ENCODE assay signal across 1 cellular context in the genomic region with DNA sequence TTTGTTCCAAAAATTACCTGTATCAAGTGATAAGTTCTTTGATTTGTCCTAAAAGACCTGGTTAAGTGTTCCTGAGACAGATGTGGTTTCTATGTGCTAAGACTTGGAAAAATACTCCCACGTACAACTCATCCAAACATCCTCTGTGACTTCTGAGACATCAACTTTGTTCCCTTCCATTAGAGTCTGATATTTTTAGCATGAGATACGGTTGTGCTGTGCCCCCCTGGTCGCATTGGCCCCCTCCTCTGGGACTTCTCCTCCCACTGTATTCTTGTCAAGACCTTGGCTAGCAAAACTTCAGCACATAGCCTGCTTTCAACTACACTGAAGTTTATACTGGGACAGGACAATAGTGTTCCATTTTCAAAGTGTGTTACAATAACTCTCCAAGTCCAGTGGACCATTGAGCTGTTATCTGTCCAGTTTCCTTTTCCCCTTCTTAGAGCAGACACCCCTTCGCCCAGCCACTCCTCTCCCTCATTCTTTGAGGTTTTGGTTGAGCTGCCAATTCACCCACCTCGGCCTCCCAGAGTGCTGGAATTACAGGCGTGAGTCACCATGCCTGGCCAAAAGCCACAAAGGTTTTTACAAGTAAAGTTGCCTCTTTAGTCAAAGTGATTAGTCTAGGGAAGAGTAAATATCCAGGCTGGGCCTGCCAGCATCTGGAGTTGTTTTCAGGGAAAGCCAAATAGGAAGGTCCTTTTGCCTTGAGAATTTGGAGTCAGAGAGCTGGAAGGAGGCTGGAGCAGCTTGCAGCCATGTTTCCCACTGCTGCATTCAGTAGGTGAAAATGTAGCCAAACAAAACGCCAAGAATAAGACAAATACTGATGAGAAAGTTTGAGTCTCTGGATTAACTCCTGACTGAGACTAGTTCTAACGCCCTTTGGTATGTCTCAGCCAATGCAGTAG.
TF ChIP-seq lines count a peak whose summit lies in the region.

No MANE protein-coding gene starts in this region.

TF ChIP-seq in HepG2, 621 proteins besides CTCF, POLR2A, EP300 and RAD21 (continued from another document and continues in another):
- TF ChIP-seq, protein P1, sequence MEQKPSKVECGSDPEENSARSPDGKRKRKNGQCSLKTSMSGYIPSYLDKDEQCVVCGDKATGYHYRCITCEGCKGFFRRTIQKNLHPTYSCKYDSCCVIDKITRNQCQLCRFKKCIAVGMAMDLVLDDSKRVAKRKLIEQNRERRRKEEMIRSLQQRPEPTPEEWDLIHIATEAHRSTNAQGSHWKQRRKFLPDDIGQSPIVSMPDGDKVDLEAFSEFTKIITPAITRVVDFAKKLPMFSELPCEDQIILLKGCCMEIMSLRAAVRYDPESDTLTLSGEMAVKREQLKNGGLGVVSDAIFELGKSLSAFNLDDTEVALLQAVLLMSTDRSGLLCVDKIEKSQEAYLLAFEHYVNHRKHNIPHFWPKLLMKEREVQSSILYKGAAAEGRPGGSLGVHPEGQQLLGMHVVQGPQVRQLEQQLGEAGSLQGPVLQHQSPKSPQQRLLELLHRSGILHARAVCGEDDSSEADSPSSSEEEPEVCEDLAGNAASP (CRISPR knock-in tag; IDR thresholded peaks at IDR 0.05; ENCODE audit: borderline replicate concordance) = no peak
- no peak for TF ChIP-seq KDM5A (IDR thresholded peaks at IDR 0.05; ENCODE audit: borderline replicate concordance, low read length)
- TF ChIP-seq, protein P2, sequence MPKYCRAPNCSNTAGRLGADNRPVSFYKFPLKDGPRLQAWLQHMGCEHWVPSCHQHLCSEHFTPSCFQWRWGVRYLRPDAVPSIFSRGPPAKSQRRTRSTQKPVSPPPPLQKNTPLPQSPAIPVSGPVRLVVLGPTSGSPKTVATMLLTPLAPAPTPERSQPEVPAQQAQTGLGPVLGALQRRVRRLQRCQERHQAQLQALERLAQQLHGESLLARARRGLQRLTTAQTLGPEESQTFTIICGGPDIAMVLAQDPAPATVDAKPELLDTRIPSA (CRISPR knock-in tag; IDR thresholded peaks at IDR 0.05; ENCODE audit: borderline replicate concordance) = no peak
- no peak for TF ChIP-seq SCMH1 (CRISPR knock-in tag; IDR thresholded peaks at IDR 0.05; ENCODE audit: borderline replicate concordance)
- TF ChIP-seq, protein P3, sequence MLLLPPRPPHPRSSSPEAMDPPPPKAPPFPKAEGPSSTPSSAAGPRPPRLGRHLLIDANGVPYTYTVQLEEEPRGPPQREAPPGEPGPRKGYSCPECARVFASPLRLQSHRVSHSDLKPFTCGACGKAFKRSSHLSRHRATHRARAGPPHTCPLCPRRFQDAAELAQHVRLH (CRISPR knock-in tag; IDR thresholded peaks at IDR 0.05; ENCODE audit: borderline replicate concordance, low read depth) = no peak
- no peak for TF ChIP-seq ARNT (IDR thresholded peaks at IDR 0.05)
- no peak for TF ChIP-seq ZFP36L2 (CRISPR knock-in tag; IDR thresholded peaks at IDR 0.05)
- no peak for TF ChIP-seq FOXA1 (IDR thresholded peaks at IDR 0.05)
- TF ChIP-seq FOXA1 (CRISPR knock-in tag; IDR thresholded peaks at IDR 0.05) = 0 out of 2 replicates have a peak, but pooled peaks have one; percentile 6
- TF ChIP-seq PCBP1 (IDR thresholded peaks at IDR 0.05; ENCODE audit: borderline replicate concordance, low read depth, low read length) = no peak
- no peak for TF ChIP-seq ZIK1 (CRISPR knock-in tag; IDR thresholded peaks at IDR 0.05; ENCODE audit: borderline replicate concordance, low read depth)
- TF ChIP-seq MBD4 (IDR thresholded peaks at IDR 0.05; ENCODE audit: borderline replicate concordance, low read length) = 0 out of 2 replicates have a peak, but pooled peaks have one; percentile 13
- TF ChIP-seq KDM1A (CRISPR knock-in tag; IDR thresholded peaks at IDR 0.05) = no peak
- no peak for TF ChIP-seq ZC3H4 (CRISPR knock-in tag; IDR thresholded peaks at IDR 0.05; ENCODE audit: borderline replicate concordance)
- no peak for TF ChIP-seq ZNF530 (CRISPR knock-in tag; IDR thresholded peaks at IDR 0.05; ENCODE audit: low read depth)
- TF ChIP-seq ZNF33A (CRISPR knock-in tag; IDR thresholded peaks at IDR 0.05; ENCODE audit: borderline replicate concordance) = no peak
- TF ChIP-seq, protein P4, sequence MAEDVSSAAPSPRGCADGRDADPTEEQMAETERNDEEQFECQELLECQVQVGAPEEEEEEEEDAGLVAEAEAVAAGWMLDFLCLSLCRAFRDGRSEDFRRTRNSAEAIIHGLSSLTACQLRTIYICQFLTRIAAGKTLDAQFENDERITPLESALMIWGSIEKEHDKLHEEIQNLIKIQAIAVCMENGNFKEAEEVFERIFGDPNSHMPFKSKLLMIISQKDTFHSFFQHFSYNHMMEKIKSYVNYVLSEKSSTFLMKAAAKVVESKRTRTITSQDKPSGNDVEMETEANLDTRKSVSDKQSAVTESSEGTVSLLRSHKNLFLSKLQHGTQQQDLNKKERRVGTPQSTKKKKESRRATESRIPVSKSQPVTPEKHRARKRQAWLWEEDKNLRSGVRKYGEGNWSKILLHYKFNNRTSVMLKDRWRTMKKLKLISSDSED (CRISPR knock-in tag; IDR thresholded peaks at IDR 0.05) = no peak
- TF ChIP-seq, protein P5, sequence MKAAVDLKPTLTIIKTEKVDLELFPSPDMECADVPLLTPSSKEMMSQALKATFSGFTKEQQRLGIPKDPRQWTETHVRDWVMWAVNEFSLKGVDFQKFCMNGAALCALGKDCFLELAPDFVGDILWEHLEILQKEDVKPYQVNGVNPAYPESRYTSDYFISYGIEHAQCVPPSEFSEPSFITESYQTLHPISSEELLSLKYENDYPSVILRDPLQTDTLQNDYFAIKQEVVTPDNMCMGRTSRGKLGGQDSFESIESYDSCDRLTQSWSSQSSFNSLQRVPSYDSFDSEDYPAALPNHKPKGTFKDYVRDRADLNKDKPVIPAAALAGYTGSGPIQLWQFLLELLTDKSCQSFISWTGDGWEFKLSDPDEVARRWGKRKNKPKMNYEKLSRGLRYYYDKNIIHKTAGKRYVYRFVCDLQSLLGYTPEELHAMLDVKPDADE (CRISPR knock-in tag; IDR thresholded peaks at IDR 0.05) = no peak
- TF ChIP-seq SP4 (CRISPR knock-in tag; IDR thresholded peaks at IDR 0.05) = no peak
- TF ChIP-seq ISX (CRISPR knock-in tag; conservative IDR thresholded peaks at IDR 0.05) = no peak
- TF ChIP-seq, protein P6, sequence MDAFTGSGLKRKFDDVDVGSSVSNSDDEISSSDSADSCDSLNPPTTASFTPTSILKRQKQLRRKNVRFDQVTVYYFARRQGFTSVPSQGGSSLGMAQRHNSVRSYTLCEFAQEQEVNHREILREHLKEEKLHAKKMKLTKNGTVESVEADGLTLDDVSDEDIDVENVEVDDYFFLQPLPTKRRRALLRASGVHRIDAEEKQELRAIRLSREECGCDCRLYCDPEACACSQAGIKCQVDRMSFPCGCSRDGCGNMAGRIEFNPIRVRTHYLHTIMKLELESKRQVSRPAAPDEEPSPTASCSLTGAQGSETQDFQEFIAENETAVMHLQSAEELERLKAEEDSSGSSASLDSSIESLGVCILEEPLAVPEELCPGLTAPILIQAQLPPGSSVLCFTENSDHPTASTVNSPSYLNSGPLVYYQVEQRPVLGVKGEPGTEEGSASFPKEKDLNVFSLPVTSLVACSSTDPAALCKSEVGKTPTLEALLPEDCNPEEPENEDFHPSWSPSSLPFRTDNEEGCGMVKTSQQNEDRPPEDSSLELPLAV (CRISPR knock-in tag; conservative IDR thresholded peaks at IDR 0.05; ENCODE audit: low read depth) = no peak
- TF ChIP-seq, protein P7, sequence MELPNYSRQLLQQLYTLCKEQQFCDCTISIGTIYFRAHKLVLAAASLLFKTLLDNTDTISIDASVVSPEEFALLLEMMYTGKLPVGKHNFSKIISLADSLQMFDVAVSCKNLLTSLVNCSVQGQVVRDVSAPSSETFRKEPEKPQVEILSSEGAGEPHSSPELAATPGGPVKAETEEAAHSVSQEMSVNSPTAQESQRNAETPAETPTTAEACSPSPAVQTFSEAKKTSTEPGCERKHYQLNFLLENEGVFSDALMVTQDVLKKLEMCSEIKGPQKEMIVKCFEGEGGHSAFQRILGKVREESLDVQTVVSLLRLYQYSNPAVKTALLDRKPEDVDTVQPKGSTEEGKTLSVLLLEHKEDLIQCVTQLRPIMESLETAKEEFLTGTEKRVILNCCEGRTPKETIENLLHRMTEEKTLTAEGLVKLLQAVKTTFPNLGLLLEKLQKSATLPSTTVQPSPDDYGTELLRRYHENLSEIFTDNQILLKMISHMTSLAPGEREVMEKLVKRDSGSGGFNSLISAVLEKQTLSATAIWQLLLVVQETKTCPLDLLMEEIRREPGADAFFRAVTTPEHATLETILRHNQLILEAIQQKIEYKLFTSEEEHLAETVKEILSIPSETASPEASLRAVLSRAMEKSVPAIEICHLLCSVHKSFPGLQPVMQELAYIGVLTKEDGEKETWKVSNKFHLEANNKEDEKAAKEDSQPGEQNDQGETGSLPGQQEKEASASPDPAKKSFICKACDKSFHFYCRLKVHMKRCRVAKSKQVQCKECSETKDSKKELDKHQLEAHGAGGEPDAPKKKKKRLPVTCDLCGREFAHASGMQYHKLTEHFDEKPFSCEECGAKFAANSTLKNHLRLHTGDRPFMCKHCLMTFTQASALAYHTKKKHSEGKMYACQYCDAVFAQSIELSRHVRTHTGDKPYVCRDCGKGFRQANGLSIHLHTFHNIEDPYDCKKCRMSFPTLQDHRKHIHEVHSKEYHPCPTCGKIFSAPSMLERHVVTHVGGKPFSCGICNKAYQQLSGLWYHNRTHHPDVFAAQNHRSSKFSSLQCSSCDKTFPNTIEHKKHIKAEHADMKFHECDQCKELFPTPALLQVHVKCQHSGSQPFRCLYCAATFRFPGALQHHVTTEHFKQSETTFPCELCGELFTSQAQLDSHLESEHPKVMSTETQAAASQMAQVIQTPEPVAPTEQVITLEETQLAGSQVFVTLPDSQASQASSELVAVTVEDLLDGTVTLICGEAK (IDR thresholded peaks at IDR 0.05) = no peak
- TF ChIP-seq, protein P7 (CRISPR knock-in tag; IDR thresholded peaks at IDR 0.05) = no peak
- TF ChIP-seq SOX5 (CRISPR knock-in tag; IDR thresholded peaks at IDR 0.05; ENCODE audit: borderline replicate concordance) = peak; percentile 24; the same call in 1 of the 2 replicates
- TF ChIP-seq ELF1 (CRISPR knock-in tag; IDR thresholded peaks at IDR 0.05) = no peak
- TF ChIP-seq SRF (IDR thresholded peaks at IDR 0.05; ENCODE audit: low read depth, low read length) = no peak
- no peak for TF ChIP-seq HCFC1 (IDR thresholded peaks at IDR 0.05; ENCODE audit: low read depth, low read length)
- TF ChIP-seq, protein P8, sequence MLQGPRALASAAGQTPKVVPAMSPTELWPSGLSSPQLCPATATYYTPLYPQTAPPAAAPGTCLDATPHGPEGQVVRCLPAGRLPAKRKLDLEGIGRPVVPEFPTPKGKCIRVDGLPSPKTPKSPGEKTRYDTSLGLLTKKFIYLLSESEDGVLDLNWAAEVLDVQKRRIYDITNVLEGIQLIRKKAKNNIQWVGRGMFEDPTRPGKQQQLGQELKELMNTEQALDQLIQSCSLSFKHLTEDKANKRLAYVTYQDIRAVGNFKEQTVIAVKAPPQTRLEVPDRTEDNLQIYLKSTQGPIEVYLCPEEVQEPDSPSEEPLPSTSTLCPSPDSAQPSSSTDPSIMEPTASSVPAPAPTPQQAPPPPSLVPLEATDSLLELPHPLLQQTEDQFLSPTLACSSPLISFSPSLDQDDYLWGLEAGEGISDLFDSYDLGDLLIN (CRISPR knock-in tag; IDR thresholded peaks at IDR 0.05; ENCODE audit: borderline replicate concordance) = no peak
- TF ChIP-seq, protein P9, sequence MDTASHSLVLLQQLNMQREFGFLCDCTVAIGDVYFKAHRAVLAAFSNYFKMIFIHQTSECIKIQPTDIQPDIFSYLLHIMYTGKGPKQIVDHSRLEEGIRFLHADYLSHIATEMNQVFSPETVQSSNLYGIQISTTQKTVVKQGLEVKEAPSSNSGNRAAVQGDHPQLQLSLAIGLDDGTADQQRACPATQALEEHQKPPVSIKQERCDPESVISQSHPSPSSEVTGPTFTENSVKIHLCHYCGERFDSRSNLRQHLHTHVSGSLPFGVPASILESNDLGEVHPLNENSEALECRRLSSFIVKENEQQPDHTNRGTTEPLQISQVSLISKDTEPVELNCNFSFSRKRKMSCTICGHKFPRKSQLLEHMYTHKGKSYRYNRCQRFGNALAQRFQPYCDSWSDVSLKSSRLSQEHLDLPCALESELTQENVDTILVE (CRISPR knock-in tag; IDR thresholded peaks at IDR 0.05) = no peak
- TF ChIP-seq FOSL1 (CRISPR knock-in tag; IDR thresholded peaks at IDR 0.05; ENCODE audit: borderline replicate concordance) = peak; percentile 56; the same call in 1 of the 2 replicates
- TF ChIP-seq ZNF124 (CRISPR knock-in tag; IDR thresholded peaks at IDR 0.05) = no peak
- no peak for TF ChIP-seq ZEB1 (IDR thresholded peaks at IDR 0.05; ENCODE audit: insufficient replicate concordance, low read depth)
- TF ChIP-seq, protein P10, sequence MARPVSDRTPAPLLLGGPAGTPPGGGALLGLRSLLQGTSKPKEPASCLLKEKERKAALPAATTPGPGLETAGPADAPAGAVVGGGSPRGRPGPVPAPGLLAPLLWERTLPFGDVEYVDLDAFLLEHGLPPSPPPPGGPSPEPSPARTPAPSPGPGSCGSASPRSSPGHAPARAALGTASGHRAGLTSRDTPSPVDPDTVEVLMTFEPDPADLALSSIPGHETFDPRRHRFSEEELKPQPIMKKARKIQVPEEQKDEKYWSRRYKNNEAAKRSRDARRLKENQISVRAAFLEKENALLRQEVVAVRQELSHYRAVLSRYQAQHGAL (CRISPR knock-in tag; IDR thresholded peaks at IDR 0.05; ENCODE audit: not compliant biosample characterization) = no peak
